Comparison of ENCODE assay signal across 8 cellular contexts in the genomic region with DNA sequence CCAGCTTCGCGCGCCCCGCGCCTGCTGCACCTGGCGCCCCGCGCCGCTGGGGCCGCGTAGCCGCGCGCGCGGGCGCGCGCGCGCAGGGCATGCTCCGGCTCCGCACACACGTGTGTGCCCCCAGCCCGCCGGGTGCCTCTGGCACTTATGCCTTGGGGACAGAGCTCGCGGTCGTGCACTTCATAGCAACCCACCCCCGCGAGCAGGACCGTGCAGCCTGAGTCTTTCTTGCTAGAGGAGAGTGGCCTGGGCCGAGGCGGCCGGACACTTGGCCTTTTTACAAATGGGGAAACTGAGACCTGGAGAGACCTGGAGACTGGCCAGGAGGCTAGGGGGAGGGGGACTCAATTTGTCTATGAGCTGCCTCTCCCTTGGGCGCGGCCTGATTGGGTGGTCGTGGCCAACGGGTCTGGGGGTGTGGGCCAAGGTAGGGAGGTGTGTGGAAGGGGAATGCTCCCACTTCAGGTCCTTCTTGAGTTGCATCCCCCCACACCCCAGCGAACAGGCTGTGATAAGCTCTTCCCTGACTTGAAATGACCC. TPM values are rescaled to one million over a fixed set of nuclear protein-coding genes. Genes with fewer than 3 reads are reported as not detected.
DNase-seq lines count a peak whose midpoint lies in the region; ATAC-seq and TF ChIP-seq lines count a peak whose summit lies in the region.

No MANE protein-coding gene starts in this region.

- 3 to 7% (median 4%) methylated on average over 18 to 35 of the region's 40 CpGs for WGBS in psoas muscle, 3 donors

- DNase-seq in GM12864 (ENCODE audit: low read depth) (no peak), SW480 (ENCODE audit: low spot score) (peak; percentile 26), foreskin keratinocyte (no peak), psoas muscle (peak; percentile 41 to 75), pons (ENCODE audit: low spot score) (no peak), NCI-H510A (lab: John Stamatoyannopoulos, UW) (no peak), COR-L47 (lab: John Stamatoyannopoulos, UW) (no peak)

- TF ChIP-seq CTCF in GM12864 (IDR thresholded peaks at IDR 0.05; ENCODE audit: low read depth, low read length, missing control alignments) = no peak
- TF ChIP-seq CTCF in foreskin keratinocyte (conservative IDR thresholded peaks at IDR 0.05) = no peak
- no peak for TF ChIP-seq CTCF in psoas muscle (IDR thresholded peaks at IDR 0.05)

- H3K36me3 ChIP-seq in psoas muscle (ENCODE audit: insufficient read depth in 1 of 2, low read depth in 1 of 2) = no peaks in the 10 kb centered on the region

- H3K27me3 ChIP-seq in foreskin keratinocyte (no peaks in the 10 kb centered on the region), psoas muscle (ENCODE audit: insufficient read depth in 3 of 3, low read length in 2 of 3) (no peaks in the 10 kb centered on the region)

- H3K9me3 ChIP-seq in psoas muscle = no peaks in the 10 kb centered on the region

- peak; percentile 5 for ATAC-seq in HG02678 (IDR thresholded peaks at IDR 0.05; ENCODE audit: unreplicated experiment)
- ATAC-seq in foreskin keratinocyte = no peak
- no peak for ATAC-seq in psoas muscle

- intact Hi-C loops in psoas muscle (cut with DNase I) = loop anchor here in 1 of 2 donors (5.0 kb wide), 1 partner anchor 53 kb away; no protein-coding TSS in a partner anchor

- H3K4me1 ChIP-seq in foreskin keratinocyte (peaks cover 15% of the 10 kb centered on the region), psoas muscle (peaks cover 13% of the 10 kb centered on the region)

- H3K4me3 ChIP-seq in GM12864 (ENCODE audit: low read depth, low read length) (peak overlapping the region; percentile 89), psoas muscle (peak overlapping the region; percentile 75)

- H3K27ac ChIP-seq in foreskin keratinocyte (peak overlapping the region; percentile 70), psoas muscle (peak overlapping the region; percentile 93)

RNA-seq across cellular contexts. Expression of a gene that starts 0.6 kb away (rescaled TPM):
- 45.0 and 46.9 TPM in 2 replicates for total RNA-seq in foreskin keratinocyte
- polyA plus RNA-seq in foreskin keratinocyte = 34.1 and 36.8 TPM in 2 replicates
- total RNA-seq in psoas muscle = 10 to 100 TPM in 1 of 4 donors, 1 to 10 TPM in 3; 7.3 to 11.2 (median 7.7) TPM
- 10 to 100 TPM in 1 of 3 donors, 1 to 10 TPM in 2; 5.4 to 13.0 (median 6.4) TPM for polyA plus RNA-seq in psoas muscle

RNA-seq across cellular contexts. Expression of a gene that starts 3.5 kb away (rescaled TPM):
- total RNA-seq in foreskin keratinocyte (35.6 and 42.5 TPM in 2 replicates), psoas muscle (10 to 100 TPM; 25.1 to 36.4 (median 34.9) TPM)
- polyA plus RNA-seq in foreskin keratinocyte (65.0 and 67.0 TPM in 2 replicates), psoas muscle (10 to 100 TPM; 47.0 to 69.8 (median 55.5) TPM)

Comparison
In these comparisons a context has a peak if more than half of its experiments do, and no peak if none do; other contexts are left out.
1. DNase-seq: peak in SW480 (single experiment) and psoas muscle (2 of 2); none in GM12864 (single experiment), foreskin keratinocyte (0 of 2), pons (single experiment), NCI-H510A (single experiment) and COR-L47 (single experiment).